In the genomic region with DNA sequence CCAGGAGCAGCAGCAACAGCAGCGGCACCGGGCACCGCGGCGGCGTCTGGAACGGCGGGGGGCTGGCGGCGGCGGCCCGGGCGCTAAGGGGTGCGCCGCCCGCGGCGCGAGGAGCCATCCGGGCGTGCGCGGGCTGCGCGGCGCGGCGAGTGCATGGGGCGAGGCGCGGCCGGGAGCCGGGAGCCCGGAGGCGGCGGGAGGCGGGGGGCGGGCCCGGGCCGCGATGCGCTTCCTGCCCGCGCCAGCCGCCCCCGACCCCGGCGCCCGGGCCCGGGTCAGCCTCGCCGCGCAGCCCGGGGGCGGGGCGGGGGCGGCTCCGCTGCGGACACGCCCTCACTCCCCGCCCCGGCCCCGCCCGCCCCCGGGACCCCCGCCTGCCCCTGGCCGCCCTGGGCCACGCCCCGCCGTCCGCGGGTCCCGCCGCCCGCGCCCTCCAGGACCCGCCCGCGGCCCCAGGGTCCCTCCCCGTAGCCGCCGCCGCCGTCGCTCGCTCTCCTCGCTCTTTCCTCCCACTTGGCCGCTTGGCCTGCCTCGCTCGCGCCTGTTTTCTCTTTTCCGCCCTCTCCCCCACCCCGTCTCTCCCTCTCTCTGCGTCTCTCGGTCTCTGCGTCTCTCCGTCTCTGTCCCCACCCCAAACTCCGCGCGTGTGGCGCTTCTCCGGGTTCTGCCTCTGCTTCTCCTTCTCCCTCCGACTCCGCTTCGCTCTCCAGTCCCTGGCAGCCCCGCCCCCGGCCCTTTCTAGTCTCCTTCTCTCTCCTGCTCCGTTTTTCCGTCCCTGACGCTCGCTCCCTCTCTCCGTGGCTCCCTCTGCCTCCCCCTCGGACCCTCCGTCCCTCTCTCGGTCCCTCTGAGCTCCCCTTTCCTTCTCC, we compare ENCODE assay signal across 7 cellular contexts. TPM values are rescaled to one million over a fixed set of nuclear protein-coding genes. Genes with fewer than 3 reads are reported as not detected.
DNase-seq lines count a peak whose midpoint lies in the region; FAIRE-seq and TF ChIP-seq lines count a peak whose summit lies in the region.

A gene with protein sequence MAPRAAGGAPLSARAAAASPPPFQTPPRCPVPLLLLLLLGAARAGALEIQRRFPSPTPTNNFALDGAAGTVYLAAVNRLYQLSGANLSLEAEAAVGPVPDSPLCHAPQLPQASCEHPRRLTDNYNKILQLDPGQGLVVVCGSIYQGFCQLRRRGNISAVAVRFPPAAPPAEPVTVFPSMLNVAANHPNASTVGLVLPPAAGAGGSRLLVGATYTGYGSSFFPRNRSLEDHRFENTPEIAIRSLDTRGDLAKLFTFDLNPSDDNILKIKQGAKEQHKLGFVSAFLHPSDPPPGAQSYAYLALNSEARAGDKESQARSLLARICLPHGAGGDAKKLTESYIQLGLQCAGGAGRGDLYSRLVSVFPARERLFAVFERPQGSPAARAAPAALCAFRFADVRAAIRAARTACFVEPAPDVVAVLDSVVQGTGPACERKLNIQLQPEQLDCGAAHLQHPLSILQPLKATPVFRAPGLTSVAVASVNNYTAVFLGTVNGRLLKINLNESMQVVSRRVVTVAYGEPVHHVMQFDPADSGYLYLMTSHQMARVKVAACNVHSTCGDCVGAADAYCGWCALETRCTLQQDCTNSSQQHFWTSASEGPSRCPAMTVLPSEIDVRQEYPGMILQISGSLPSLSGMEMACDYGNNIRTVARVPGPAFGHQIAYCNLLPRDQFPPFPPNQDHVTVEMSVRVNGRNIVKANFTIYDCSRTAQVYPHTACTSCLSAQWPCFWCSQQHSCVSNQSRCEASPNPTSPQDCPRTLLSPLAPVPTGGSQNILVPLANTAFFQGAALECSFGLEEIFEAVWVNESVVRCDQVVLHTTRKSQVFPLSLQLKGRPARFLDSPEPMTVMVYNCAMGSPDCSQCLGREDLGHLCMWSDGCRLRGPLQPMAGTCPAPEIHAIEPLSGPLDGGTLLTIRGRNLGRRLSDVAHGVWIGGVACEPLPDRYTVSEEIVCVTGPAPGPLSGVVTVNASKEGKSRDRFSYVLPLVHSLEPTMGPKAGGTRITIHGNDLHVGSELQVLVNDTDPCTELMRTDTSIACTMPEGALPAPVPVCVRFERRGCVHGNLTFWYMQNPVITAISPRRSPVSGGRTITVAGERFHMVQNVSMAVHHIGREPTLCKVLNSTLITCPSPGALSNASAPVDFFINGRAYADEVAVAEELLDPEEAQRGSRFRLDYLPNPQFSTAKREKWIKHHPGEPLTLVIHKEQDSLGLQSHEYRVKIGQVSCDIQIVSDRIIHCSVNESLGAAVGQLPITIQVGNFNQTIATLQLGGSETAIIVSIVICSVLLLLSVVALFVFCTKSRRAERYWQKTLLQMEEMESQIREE (N-terminal part only) (minus strand): TSS at position 155 of the 869 bp plus-strand sequence. CDS start 37 bp downstream, at position 118.

- no peaks in the 10 kb centered on the region for H3K9me3 Mint-ChIP-seq in activated CD4-positive, alpha-beta T cell treated with anti-CD3 and anti-CD28 coated beads, Interleukin-2, amount 10 ng/mL, durations not matched to agents 24 days and 14 days

- peak within 1 kb of the TSS; percentile 25 for H3K27ac ChIP-seq in effector memory CD4-positive, alpha-beta T cell (ENCODE audit: insufficient read depth, low read length, poor library complexity, severe bottlenecking)

- H3K4me3 ChIP-seq in effector memory CD4-positive, alpha-beta T cell (ENCODE audit: insufficient read depth, low read depth, low read length, poor library complexity, severe bottlenecking), result peak within 1 kb of the TSS; percentile 71
- H3K4me3 ChIP-seq in lower leg skin (ENCODE audit: low read depth, poor library complexity, severe bottlenecking), result peak within 1 kb of the TSS; percentile 44

- H3K9me3 ChIP-seq in effector memory CD4-positive, alpha-beta T cell (ENCODE audit: control insufficient read depth, low read length), result no peaks in the 10 kb centered on the region

- peak within 1 kb of the TSS; percentile 92 for H3K27ac Mint-ChIP-seq in activated CD4-positive, alpha-beta T cell treated with anti-CD3 and anti-CD28 coated beads, Interleukin-2, amount 10 ng/mL, durations not matched to agents 24 days and 14 days

- intact Hi-C loops in activated CD4-positive, alpha-beta T cell treated with anti-CD3 and anti-CD28 coated beads, Interleukin-2, amount 10 ng/mL, durations not matched to agents 24 days and 14 days (cut with micrococcal nuclease), result loop anchor here (10.0 kb wide), 2 partner anchors 112 to 1112 kb away; a partner anchor contains a TSS
- intact Hi-C loops in lower leg skin (cut with DNase I; ENCODE audit: low total_unique reads), result no loop called here

- WGBS in lower leg skin, 2 donors, result 1 to 2% methylated on average over 47 to 87 of the region's 115 CpGs

- H3K4me3 Mint-ChIP-seq in activated CD4-positive, alpha-beta T cell treated with anti-CD3 and anti-CD28 coated beads, Interleukin-2, amount 10 ng/mL, durations not matched to agents 24 days and 14 days, result peak within 1 kb of the TSS; percentile 92

- no peak for TF ChIP-seq CTCF in lower leg skin (IDR thresholded peaks at IDR 0.05)

- no peaks in the 10 kb centered on the region for H3K27me3 ChIP-seq in effector memory CD4-positive, alpha-beta T cell (replicated peaks; ENCODE audit: control insufficient read depth, insufficient read depth, low read length, poor library complexity, severe bottlenecking)

- TF ChIP-seq POLR2A in GM12891 (IDR thresholded peaks at IDR 0.05; ENCODE audit: low read depth, low read length), result no peak
- peak in 1 of 2 donors; percentile 35 for TF ChIP-seq POLR2A in lower leg skin (IDR thresholded peaks at IDR 0.05)

- no peak for FAIRE-seq in GM12891 (lab: Jason Lieb, UNC)

- peaks cover 14% of the 10 kb centered on the region for H3K4me1 ChIP-seq in effector memory CD4-positive, alpha-beta T cell (ENCODE audit: control insufficient read depth, insufficient read depth, low read length, poor library complexity, severe bottlenecking)

- H3K4me1 Mint-ChIP-seq in activated CD4-positive, alpha-beta T cell treated with anti-CD3 and anti-CD28 coated beads, Interleukin-2, amount 10 ng/mL, durations not matched to agents 24 days and 14 days, result peaks cover 13% of the 10 kb centered on the region

- no peaks in the 10 kb centered on the region for H3K36me3 ChIP-seq in effector memory CD4-positive, alpha-beta T cell (ENCODE audit: control insufficient read depth, insufficient read depth, low read length)

- peaks cover 7% of the 10 kb centered on the region for H3K36me3 Mint-ChIP-seq in activated CD4-positive, alpha-beta T cell treated with anti-CD3 and anti-CD28 coated beads, Interleukin-2, amount 10 ng/mL, durations not matched to agents 24 days and 14 days (ENCODE audit: low read depth)

- DNase-seq in GM12891 (ENCODE audit: insufficient read length, low spot score), result peak; percentile 68
- peak; percentile 62 for DNase-seq in NCI-H1105 treated with DMSO at 0.1 percent for 48 hours (lab: John Stamatoyannopoulos, UW)
- peak; percentile 80 for DNase-seq in activated CD4-positive, alpha-beta T cell treated with anti-CD3 and anti-CD28 coated beads, Interleukin-2, amount 10 ng/mL, durations not matched to agents 24 days and 14 days
- DNase-seq in effector memory CD4-positive, alpha-beta T cell, result peak; percentile 48 to 51 (median 49)
- DNase-seq in lower leg skin (ENCODE audit: low spot score in 2 of 2), result peak in 1 of 2 donors; percentile 94
- peak; percentile 47 for DNase-seq in stimulated activated CD8-positive, alpha-beta memory T cell treated with anti-CD3 and anti-CD28 coated beads, Interleukin-12 subunit alpha, Interleukin-12 subunit beta, amount 100 ng/mL, for 4 hours (ENCODE audit: low read depth)
- DNase-seq in GM19240 (ENCODE audit: insufficient read length, low spot score), result no peak

- H3K27me3 Mint-ChIP-seq in activated CD4-positive, alpha-beta T cell treated with anti-CD3 and anti-CD28 coated beads, Interleukin-2, amount 10 ng/mL, durations not matched to agents 24 days and 14 days, result peaks cover 56% of the 10 kb centered on the region

TF ChIP-seq in GM12891, 5 proteins besides CTCF, POLR2A, EP300 and RAD21:
- TF ChIP-seq PAX5 (IDR thresholded peaks at IDR 0.05; ENCODE audit: insufficient read depth, low read length, severe bottlenecking), result no peak
- no peak for TF ChIP-seq SPI1 (IDR thresholded peaks at IDR 0.05; ENCODE audit: low read depth, low read length)
- TF ChIP-seq POU2F2 (IDR thresholded peaks at IDR 0.05; ENCODE audit: low read depth, low read length), result no peak
- no peak for TF ChIP-seq TAF1 (IDR thresholded peaks at IDR 0.05; ENCODE audit: low read depth, low read length)
- TF ChIP-seq POLR2AphosphoS5 (IDR thresholded peaks at IDR 0.05; ENCODE audit: low read depth, low read length), result no peak

RNA-seq across cellular contexts. Expression of the gene that starts here (rescaled TPM):
- 0.63 TPM for polyA plus RNA-seq in GM12891 (2012; ENCODE audit: low read depth, missing spikeins)
- total RNA-seq in activated CD4-positive, alpha-beta T cell treated with anti-CD3 and anti-CD28 coated beads, Interleukin-2, amount 10 ng/mL, durations not matched to agents 24 days and 14 days, result 1.6 and 1.7 TPM in 2 replicates
- total RNA-seq in lower leg skin, result 10 to 100 TPM; 24.0 to 42.6 (median 30.3) TPM
